12 cellular contexts compared by ENCODE assay signal in genomic region chr20:53679597-53680309, GRCh38.
DNase-seq lines count a peak whose midpoint lies in the region; ATAC-seq lines count a peak whose summit lies in the region.
"Had no signal": no experiment of that assay in that cellular context is flagged by ENCODE, and none has a peak within 500 bp of the region (broad histone marks: within the 10 kb centered on the region; RNA-seq: fewer than 3 reads in every experiment).

No MANE protein-coding gene starts in this region.

- no peak for DNase-seq in stimulated activated naive CD8-positive, alpha-beta T cell treated with anti-CD3 and anti-CD28 coated beads, Interleukin-15, Interleukin-2, amounts not matched to agents 100 U/mL and 50 U/mL, for 24 hours
- peak; percentile 21 for DNase-seq in activated naive CD8-positive, alpha-beta T cell treated with anti-CD3 and anti-CD28 coated beads, Interleukin-2, amount 10 ng/mL, durations not matched to agents 7 days and 5 days
- DNase-seq in mesendoderm (peak; percentile 23), NCI-H1930 (lab: John Stamatoyannopoulos, UW) (no peak), RKO (ENCODE audit: low spot score) (no peak)
- DNase-seq: activated CD4-positive, alpha-beta T cell treated with anti-CD3 and anti-CD28 coated beads, Interleukin-2, amount 50 U/mL, for 4 hours; CD4-positive, CD25-positive, alpha-beta regulatory T cell had no signal

- peak overlapping the region; percentile 3 for H3K27ac Mint-ChIP-seq in stimulated activated naive CD8-positive, alpha-beta T cell treated with anti-CD3 and anti-CD28 coated beads, Interleukin-15, Interleukin-2, amounts not matched to agents 100 ng/mL and 50 ng/mL, for 24 hours
- peak overlapping the region; percentile 83 for H3K27ac Mint-ChIP-seq in activated naive CD8-positive, alpha-beta T cell treated with anti-CD3 and anti-CD28 coated beads, Interleukin-2, amount 10 ng/mL, durations not matched to agents 7 days and 5 days
- H3K27ac Mint-ChIP-seq: memory B cell had no signal

- no peak overlapping the region for H3K4me3 Mint-ChIP-seq in stimulated activated naive CD8-positive, alpha-beta T cell treated with anti-CD3 and anti-CD28 coated beads, Interleukin-15, Interleukin-2, amounts not matched to agents 100 ng/mL and 50 ng/mL, for 24 hours
- H3K4me3 Mint-ChIP-seq in activated naive CD8-positive, alpha-beta T cell treated with anti-CD3 and anti-CD28 coated beads, Interleukin-2, amount 10 ng/mL, durations not matched to agents 7 days and 5 days, result peak overlapping the region; percentile 55
- H3K4me3 Mint-ChIP-seq: CD4-positive, CD25-positive, alpha-beta regulatory T cell; memory B cell had no signal

- no peak overlapping the region for H3K23ac ChIP-seq in mesendoderm (ENCODE audit: low read length)

- no peak overlapping the region for H2BK120ac ChIP-seq in mesendoderm (ENCODE audit: low read depth, low read length)

- no peak overlapping the region for H4K8ac ChIP-seq in mesendoderm (ENCODE audit: low read depth, low read length)

- H3K18ac ChIP-seq in mesendoderm (ENCODE audit: low read length), result no peak overlapping the region

- no peaks in the 10 kb centered on the region for H3K36me3 Mint-ChIP-seq in stimulated activated naive CD8-positive, alpha-beta T cell treated with anti-CD3 and anti-CD28 coated beads, Interleukin-15, Interleukin-2, amounts not matched to agents 100 ng/mL and 50 ng/mL, for 24 hours (ENCODE audit: low read depth)
- no peaks in the 10 kb centered on the region for H3K36me3 Mint-ChIP-seq in activated naive CD8-positive, alpha-beta T cell treated with anti-CD3 and anti-CD28 coated beads, Interleukin-2, amount 10 ng/mL, durations not matched to agents 7 days and 5 days
- H3K36me3 Mint-ChIP-seq: CD4-positive, CD25-positive, alpha-beta regulatory T cell; memory B cell had no signal

- no peaks in the 10 kb centered on the region for H3K36me3 ChIP-seq in mesendoderm (ENCODE audit: control insufficient read depth, insufficient read depth, low read length)
- H3K36me3 ChIP-seq: Peyer's patch had no signal

- no CpG with 5 or more reads among the region's 7 CpGs for WGBS in mesendoderm (ENCODE audit: extremely low coverage, insufficient coverage, low lambda C conversion rate)

- no peak overlapping the region for H3K4me2 ChIP-seq in mesendoderm (ENCODE audit: low read length)

- H3K79me1 ChIP-seq in mesendoderm (ENCODE audit: low read length), result no peaks in the 10 kb centered on the region

- no peak overlapping the region for H3K27ac ChIP-seq in mesendoderm (ENCODE audit: low read depth, low read length)
- H3K27ac ChIP-seq: Peyer's patch had no signal

- H3K4me1 Mint-ChIP-seq in stimulated activated naive CD8-positive, alpha-beta T cell treated with anti-CD3 and anti-CD28 coated beads, Interleukin-15, Interleukin-2, amounts not matched to agents 100 ng/mL and 50 ng/mL, for 24 hours (ENCODE audit: low read depth), result peaks cover 26% of the 10 kb centered on the region
- H3K4me1 Mint-ChIP-seq in activated naive CD8-positive, alpha-beta T cell treated with anti-CD3 and anti-CD28 coated beads, Interleukin-2, amount 10 ng/mL, durations not matched to agents 7 days and 5 days, result peaks cover 30% of the 10 kb centered on the region

- no peak for ATAC-seq in stimulated activated naive CD8-positive, alpha-beta T cell treated with anti-CD3 and anti-CD28 coated beads, Interleukin-15, Interleukin-2, amounts not matched to agents 100 U/mL and 50 U/mL, for 24 hours
- ATAC-seq in activated naive CD8-positive, alpha-beta T cell treated with anti-CD3 and anti-CD28 coated beads, Interleukin-2, amount 10 ng/mL, durations not matched to agents 7 days and 5 days (ENCODE audit: low read depth), result no peak
- no peak for ATAC-seq in HG03039 (IDR thresholded peaks at IDR 0.05; ENCODE audit: unreplicated experiment)
- no peak for ATAC-seq in GM18498 (IDR thresholded peaks at IDR 0.05; ENCODE audit: unreplicated experiment)

- H3K4me3 ChIP-seq in mesendoderm (ENCODE audit: low read length), result no peak overlapping the region
- H3K4me3 ChIP-seq: Peyer's patch had no signal

- H3K27me3 Mint-ChIP-seq in stimulated activated naive CD8-positive, alpha-beta T cell treated with anti-CD3 and anti-CD28 coated beads, Interleukin-15, Interleukin-2, amounts not matched to agents 100 ng/mL and 50 ng/mL, for 24 hours, result no peaks in the 10 kb centered on the region
- no peaks in the 10 kb centered on the region for H3K27me3 Mint-ChIP-seq in activated naive CD8-positive, alpha-beta T cell treated with anti-CD3 and anti-CD28 coated beads, Interleukin-2, amount 10 ng/mL, durations not matched to agents 7 days and 5 days
- H3K27me3 Mint-ChIP-seq: memory B cell had no signal

- no peak overlapping the region for H3K9ac ChIP-seq in mesendoderm (ENCODE audit: low read length)

- H3K27me3 ChIP-seq in mesendoderm (ENCODE audit: insufficient read depth, low read length, poor library complexity), result no peaks in the 10 kb centered on the region
- H3K27me3 ChIP-seq: Peyer's patch had no signal

- H3K4ac ChIP-seq in mesendoderm (ENCODE audit: low read depth, low read length), result no peak overlapping the region

- no peaks in the 10 kb centered on the region for H3K79me2 ChIP-seq in mesendoderm (ENCODE audit: control insufficient read depth, insufficient read depth, low read length)

- H3K9me3 Mint-ChIP-seq in stimulated activated naive CD8-positive, alpha-beta T cell treated with anti-CD3 and anti-CD28 coated beads, Interleukin-15, Interleukin-2, amounts not matched to agents 100 ng/mL and 50 ng/mL, for 24 hours, result no peaks in the 10 kb centered on the region
- no peaks in the 10 kb centered on the region for H3K9me3 Mint-ChIP-seq in activated naive CD8-positive, alpha-beta T cell treated with anti-CD3 and anti-CD28 coated beads, Interleukin-2, amount 10 ng/mL, durations not matched to agents 7 days and 5 days
- H3K9me3 Mint-ChIP-seq: CD4-positive, CD25-positive, alpha-beta regulatory T cell; memory B cell had no signal

- H3K56ac ChIP-seq in mesendoderm (ENCODE audit: low read length), result peak overlapping the region; percentile 54

- H3K4me1 ChIP-seq in mesendoderm (ENCODE audit: control insufficient read depth, low read depth, low read length), result peaks cover 10% of the 10 kb centered on the region

- no peak overlapping the region for H4K5ac ChIP-seq in mesendoderm (ENCODE audit: low read length)

- no peak overlapping the region for H2AK5ac ChIP-seq in mesendoderm (ENCODE audit: low read length)

- H2BK15ac ChIP-seq in mesendoderm (replicated peaks; ENCODE audit: low read depth), result no peak overlapping the region

- peak overlapping the region; percentile 31 for H2BK5ac ChIP-seq in mesendoderm (ENCODE audit: low read length)

- POLR2A ChIA-PET in activated naive CD8-positive, alpha-beta T cell treated with anti-CD3 and anti-CD28 coated beads, Interleukin-2, amount 10 ng/mL, durations not matched to agents 7 days and 5 days (lab: Charles Lee), result interaction anchor here (1.0 to 1.4 kb wide), 4 partner anchors 11 to 71 kb away, joined by 3 to 5 read pairs (median 4); no protein-coding TSS in a partner anchor

Comparison
In these comparisons a context has a peak if more than half of its experiments do, and no peak if none do; other contexts are left out.
1. DNase-seq: peak in activated naive CD8-positive, alpha-beta T cell treated with anti-CD3 and anti-CD28 coated beads, Interleukin-2, amount 10 ng/mL, durations not matched to agents 7 days and 5 days (single experiment) and mesendoderm (single experiment); none in stimulated activated naive CD8-positive, alpha-beta T cell treated with anti-CD3 and anti-CD28 coated beads, Interleukin-15, Interleukin-2, amounts not matched to agents 100 U/mL and 50 U/mL, for 24 hours (single experiment), NCI-H1930 (0 of 2) and RKO (single experiment).